1 cellular context compared by ENCODE assay signal in the genomic region with DNA sequence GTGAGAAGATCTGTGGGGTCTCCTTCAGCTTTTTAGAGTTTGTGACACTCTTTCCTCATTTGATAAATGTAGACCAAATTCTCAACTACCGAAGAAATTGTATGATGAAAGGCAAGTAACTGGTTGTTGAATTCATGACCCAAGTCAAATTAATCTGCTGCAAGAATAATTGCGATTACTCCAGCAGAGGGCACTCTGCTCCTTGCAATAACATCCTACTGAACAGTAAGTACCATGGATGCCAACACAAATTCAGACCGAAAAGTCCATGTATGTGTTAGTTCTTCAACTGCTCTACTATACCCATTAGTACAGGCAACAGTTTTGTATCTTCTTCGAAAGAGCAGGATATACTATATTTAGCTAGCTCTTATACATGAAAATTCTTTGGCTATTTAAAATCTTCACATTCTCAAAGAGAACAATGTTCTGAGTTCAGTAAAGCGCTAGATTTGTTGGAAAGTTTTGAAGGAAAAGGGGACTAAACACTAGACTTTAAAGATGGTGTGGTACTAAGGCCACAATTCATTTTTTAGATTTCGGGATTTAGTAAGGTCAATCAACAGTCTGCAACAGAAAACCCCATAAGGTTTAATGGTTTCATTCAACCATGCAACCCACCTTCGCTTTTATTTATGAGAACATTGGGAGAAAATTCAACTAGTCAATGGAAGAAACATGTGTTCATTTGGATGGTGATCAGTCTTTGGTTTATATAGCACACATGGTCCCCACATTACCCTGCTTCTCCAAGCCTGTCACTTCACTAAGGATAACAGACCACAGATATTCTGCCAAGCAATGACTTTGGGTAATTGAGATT.
TF ChIP-seq lines count a peak whose summit lies in the region.

No MANE protein-coding gene starts in this region.

TF ChIP-seq in H1, 55 proteins besides CTCF, POLR2A, EP300 and RAD21 (continued from another document):
- TF ChIP-seq, protein P1, sequence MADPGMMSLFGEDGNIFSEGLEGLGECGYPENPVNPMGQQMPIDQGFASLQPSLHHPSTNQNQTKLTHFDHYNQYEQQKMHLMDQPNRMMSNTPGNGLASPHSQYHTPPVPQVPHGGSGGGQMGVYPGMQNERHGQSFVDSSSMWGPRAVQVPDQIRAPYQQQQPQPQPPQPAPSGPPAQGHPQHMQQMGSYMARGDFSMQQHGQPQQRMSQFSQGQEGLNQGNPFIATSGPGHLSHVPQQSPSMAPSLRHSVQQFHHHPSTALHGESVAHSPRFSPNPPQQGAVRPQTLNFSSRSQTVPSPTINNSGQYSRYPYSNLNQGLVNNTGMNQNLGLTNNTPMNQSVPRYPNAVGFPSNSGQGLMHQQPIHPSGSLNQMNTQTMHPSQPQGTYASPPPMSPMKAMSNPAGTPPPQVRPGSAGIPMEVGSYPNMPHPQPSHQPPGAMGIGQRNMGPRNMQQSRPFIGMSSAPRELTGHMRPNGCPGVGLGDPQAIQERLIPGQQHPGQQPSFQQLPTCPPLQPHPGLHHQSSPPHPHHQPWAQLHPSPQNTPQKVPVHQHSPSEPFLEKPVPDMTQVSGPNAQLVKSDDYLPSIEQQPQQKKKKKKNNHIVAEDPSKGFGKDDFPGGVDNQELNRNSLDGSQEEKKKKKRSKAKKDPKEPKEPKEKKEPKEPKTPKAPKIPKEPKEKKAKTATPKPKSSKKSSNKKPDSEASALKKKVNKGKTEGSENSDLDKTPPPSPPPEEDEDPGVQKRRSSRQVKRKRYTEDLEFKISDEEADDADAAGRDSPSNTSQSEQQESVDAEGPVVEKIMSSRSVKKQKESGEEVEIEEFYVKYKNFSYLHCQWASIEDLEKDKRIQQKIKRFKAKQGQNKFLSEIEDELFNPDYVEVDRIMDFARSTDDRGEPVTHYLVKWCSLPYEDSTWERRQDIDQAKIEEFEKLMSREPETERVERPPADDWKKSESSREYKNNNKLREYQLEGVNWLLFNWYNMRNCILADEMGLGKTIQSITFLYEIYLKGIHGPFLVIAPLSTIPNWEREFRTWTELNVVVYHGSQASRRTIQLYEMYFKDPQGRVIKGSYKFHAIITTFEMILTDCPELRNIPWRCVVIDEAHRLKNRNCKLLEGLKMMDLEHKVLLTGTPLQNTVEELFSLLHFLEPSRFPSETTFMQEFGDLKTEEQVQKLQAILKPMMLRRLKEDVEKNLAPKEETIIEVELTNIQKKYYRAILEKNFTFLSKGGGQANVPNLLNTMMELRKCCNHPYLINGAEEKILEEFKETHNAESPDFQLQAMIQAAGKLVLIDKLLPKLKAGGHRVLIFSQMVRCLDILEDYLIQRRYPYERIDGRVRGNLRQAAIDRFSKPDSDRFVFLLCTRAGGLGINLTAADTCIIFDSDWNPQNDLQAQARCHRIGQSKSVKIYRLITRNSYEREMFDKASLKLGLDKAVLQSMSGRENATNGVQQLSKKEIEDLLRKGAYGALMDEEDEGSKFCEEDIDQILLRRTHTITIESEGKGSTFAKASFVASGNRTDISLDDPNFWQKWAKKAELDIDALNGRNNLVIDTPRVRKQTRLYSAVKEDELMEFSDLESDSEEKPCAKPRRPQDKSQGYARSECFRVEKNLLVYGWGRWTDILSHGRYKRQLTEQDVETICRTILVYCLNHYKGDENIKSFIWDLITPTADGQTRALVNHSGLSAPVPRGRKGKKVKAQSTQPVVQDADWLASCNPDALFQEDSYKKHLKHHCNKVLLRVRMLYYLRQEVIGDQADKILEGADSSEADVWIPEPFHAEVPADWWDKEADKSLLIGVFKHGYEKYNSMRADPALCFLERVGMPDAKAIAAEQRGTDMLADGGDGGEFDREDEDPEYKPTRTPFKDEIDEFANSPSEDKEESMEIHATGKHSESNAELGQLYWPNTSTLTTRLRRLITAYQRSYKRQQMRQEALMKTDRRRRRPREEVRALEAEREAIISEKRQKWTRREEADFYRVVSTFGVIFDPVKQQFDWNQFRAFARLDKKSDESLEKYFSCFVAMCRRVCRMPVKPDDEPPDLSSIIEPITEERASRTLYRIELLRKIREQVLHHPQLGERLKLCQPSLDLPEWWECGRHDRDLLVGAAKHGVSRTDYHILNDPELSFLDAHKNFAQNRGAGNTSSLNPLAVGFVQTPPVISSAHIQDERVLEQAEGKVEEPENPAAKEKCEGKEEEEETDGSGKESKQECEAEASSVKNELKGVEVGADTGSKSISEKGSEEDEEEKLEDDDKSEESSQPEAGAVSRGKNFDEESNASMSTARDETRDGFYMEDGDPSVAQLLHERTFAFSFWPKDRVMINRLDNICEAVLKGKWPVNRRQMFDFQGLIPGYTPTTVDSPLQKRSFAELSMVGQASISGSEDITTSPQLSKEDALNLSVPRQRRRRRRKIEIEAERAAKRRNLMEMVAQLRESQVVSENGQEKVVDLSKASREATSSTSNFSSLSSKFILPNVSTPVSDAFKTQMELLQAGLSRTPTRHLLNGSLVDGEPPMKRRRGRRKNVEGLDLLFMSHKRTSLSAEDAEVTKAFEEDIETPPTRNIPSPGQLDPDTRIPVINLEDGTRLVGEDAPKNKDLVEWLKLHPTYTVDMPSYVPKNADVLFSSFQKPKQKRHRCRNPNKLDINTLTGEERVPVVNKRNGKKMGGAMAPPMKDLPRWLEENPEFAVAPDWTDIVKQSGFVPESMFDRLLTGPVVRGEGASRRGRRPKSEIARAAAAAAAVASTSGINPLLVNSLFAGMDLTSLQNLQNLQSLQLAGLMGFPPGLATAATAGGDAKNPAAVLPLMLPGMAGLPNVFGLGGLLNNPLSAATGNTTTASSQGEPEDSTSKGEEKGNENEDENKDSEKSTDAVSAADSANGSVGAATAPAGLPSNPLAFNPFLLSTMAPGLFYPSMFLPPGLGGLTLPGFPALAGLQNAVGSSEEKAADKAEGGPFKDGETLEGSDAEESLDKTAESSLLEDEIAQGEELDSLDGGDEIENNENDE (IDR thresholded peaks at IDR 0.05; ENCODE audit: insufficient replicate concordance, low read length), result no peak
- TF ChIP-seq CBX5 (IDR thresholded peaks at IDR 0.05; ENCODE audit: low read depth, low read length) (no peak), SIRT6 (IDR thresholded peaks at IDR 0.05; ENCODE audit: low read length) (no peak), JUN (IDR thresholded peaks at IDR 0.05; ENCODE audit: low read depth, low read length) (no peak), CREB1 (IDR thresholded peaks at IDR 0.05) (no peak), SIX5 (IDR thresholded peaks at IDR 0.05; ENCODE audit: low read depth, low read length) (no peak), BACH1 (IDR thresholded peaks at IDR 0.05; ENCODE audit: low read length) (no peak), EZH2 (IDR thresholded peaks at IDR 0.05; ENCODE audit: low read depth, low read length, severe bottlenecking) (no peak), RBBP5 (IDR thresholded peaks at IDR 0.05; ENCODE audit: borderline replicate concordance, low read depth, low read length) (no peak)
